Comparison of ENCODE assay signal across 1 cellular context in the genomic region with DNA sequence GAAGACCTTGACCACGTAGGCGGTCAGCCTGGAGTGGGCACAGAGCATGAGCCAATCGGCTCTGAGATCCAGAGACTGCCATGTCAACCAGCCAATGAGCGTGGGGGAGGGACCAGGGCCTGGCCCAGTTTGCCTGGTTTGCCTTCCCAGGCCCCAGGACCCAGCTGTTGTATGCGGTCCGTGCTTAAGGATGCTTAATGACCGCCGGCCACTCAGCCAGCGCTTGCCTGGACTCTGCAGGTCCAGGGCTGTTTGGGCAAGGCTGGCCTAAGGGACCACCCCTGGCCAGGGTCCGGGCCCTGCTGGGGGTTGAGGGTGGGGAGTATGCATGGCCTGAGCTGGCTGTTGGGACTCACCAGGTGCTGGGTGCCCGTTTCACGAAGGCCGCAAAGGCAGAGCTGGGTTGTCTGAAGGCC.
A peak's percentile ranks its signal among the peaks of the same experiment; 100 is the strongest.
TF ChIP-seq lines count a peak whose summit lies in the region.

No MANE protein-coding gene starts in this region.

TF ChIP-seq in HepG2, 621 proteins besides CTCF, POLR2A, EP300 and RAD21 (continued from another document and continues in another):
- TF ChIP-seq ZBTB25 (CRISPR knock-in tag; IDR thresholded peaks at IDR 0.05) (no peak), ZFYVE20 (CRISPR knock-in tag; IDR thresholded peaks at IDR 0.05; ENCODE audit: borderline replicate concordance, low read depth) (no peak), HOXA5 (CRISPR knock-in tag; IDR thresholded peaks at IDR 0.05) (no peak), ZNF552 (CRISPR knock-in tag; IDR thresholded peaks at IDR 0.05; ENCODE audit: borderline replicate concordance) (no peak), ZNF234 (CRISPR knock-in tag; conservative IDR thresholded peaks at IDR 0.05) (no peak), TBX2 (CRISPR knock-in tag; IDR thresholded peaks at IDR 0.05; ENCODE audit: borderline replicate concordance) (peak; percentile 21; the same call in 1 of the 2 replicates), ZNF383 (CRISPR knock-in tag; IDR thresholded peaks at IDR 0.05; ENCODE audit: borderline replicate concordance) (no peak), EEA1 (CRISPR knock-in tag; IDR thresholded peaks at IDR 0.05; ENCODE audit: borderline replicate concordance) (no peak), ZBTB7B (CRISPR knock-in tag; IDR thresholded peaks at IDR 0.05) (no peak), SMAD9 (CRISPR knock-in tag; IDR thresholded peaks at IDR 0.05) (no peak), SUZ12 (IDR thresholded peaks at IDR 0.05; ENCODE audit: low read depth, low read length) (no peak), NFKB2 (CRISPR knock-in tag; IDR thresholded peaks at IDR 0.05; ENCODE audit: borderline replicate concordance) (peak; percentile 5; the same call in 1 of the 2 replicates), THAP9 (CRISPR knock-in tag; IDR thresholded peaks at IDR 0.05; ENCODE audit: borderline replicate concordance) (no peak), PAF1 (CRISPR knock-in tag; IDR thresholded peaks at IDR 0.05) (peak; percentile 59; the same call in 1 of the 2 replicates), ETV6 (CRISPR knock-in tag; conservative IDR thresholded peaks at IDR 0.05) (no peak), RBM22 (optimal IDR thresholded peaks at IDR 0.05; ENCODE audit: low read length) (peak; percentile 94), CHCHD3 (CRISPR knock-in tag; IDR thresholded peaks at IDR 0.05) (no peak), NFRKB (IDR thresholded peaks at IDR 0.05) (no peak), ZNF709 (CRISPR knock-in tag; IDR thresholded peaks at IDR 0.05) (no peak), DR1 (CRISPR knock-in tag; IDR thresholded peaks at IDR 0.05) (no peak), GZF1 (CRISPR knock-in tag; IDR thresholded peaks at IDR 0.05) (no peak), NCOA2 (CRISPR knock-in tag; IDR thresholded peaks at IDR 0.05) (no peak), SP140L (CRISPR knock-in tag; IDR thresholded peaks at IDR 0.05; ENCODE audit: borderline replicate concordance) (no peak), SNAPC4 (CRISPR knock-in tag; IDR thresholded peaks at IDR 0.05) (no peak), ZNF280B (CRISPR knock-in tag; IDR thresholded peaks at IDR 0.05; ENCODE audit: borderline replicate concordance) (no peak), ZFX (CRISPR knock-in tag; IDR thresholded peaks at IDR 0.05; ENCODE audit: low read depth) (no peak), NFYC (CRISPR knock-in tag; IDR thresholded peaks at IDR 0.05) (peak; percentile 69), SP2 (CRISPR knock-in tag; IDR thresholded peaks at IDR 0.05) (peak; percentile 23), ZNF326 (CRISPR knock-in tag; IDR thresholded peaks at IDR 0.05; ENCODE audit: borderline replicate concordance) (no peak), BRCA1 (CRISPR knock-in tag; IDR thresholded peaks at IDR 0.05) (no peak)
- TF ChIP-seq, protein P1, sequence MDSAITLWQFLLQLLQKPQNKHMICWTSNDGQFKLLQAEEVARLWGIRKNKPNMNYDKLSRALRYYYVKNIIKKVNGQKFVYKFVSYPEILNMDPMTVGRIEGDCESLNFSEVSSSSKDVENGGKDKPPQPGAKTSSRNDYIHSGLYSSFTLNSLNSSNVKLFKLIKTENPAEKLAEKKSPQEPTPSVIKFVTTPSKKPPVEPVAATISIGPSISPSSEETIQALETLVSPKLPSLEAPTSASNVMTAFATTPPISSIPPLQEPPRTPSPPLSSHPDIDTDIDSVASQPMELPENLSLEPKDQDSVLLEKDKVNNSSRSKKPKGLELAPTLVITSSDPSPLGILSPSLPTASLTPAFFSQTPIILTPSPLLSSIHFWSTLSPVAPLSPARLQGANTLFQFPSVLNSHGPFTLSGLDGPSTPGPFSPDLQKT (CRISPR knock-in tag; IDR thresholded peaks at IDR 0.05; ENCODE audit: borderline replicate concordance): no peak
- TF ChIP-seq, protein P2, sequence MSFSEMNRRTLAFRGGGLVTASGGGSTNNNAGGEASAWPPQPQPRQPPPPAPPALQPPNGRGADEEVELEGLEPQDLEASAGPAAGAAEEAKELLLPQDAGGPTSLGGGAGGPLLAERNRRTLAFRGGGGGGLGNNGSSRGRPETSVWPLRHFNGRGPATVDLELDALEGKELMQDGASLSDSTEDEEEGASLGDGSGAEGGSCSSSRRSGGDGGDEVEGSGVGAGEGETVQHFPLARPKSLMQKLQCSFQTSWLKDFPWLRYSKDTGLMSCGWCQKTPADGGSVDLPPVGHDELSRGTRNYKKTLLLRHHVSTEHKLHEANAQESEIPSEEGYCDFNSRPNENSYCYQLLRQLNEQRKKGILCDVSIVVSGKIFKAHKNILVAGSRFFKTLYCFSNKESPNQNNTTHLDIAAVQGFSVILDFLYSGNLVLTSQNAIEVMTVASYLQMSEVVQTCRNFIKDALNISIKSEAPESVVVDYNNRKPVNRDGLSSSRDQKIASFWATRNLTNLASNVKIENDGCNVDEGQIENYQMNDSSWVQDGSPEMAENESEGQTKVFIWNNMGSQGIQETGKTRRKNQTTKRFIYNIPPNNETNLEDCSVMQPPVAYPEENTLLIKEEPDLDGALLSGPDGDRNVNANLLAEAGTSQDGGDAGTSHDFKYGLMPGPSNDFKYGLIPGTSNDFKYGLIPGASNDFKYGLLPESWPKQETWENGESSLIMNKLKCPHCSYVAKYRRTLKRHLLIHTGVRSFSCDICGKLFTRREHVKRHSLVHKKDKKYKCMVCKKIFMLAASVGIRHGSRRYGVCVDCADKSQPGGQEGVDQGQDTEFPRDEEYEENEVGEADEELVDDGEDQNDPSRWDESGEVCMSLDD (CRISPR knock-in tag; IDR thresholded peaks at IDR 0.05; ENCODE audit: borderline replicate concordance): no peak
- TF ChIP-seq, protein P3, sequence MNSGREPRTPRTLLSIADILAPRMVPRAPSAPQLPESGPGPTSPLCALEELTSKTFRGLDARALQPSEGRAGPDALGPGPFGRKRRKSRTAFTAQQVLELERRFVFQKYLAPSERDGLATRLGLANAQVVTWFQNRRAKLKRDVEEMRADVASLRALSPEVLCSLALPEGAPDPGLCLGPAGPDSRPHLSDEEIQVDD (CRISPR knock-in tag; IDR thresholded peaks at IDR 0.05; ENCODE audit: borderline replicate concordance): no peak
- TF ChIP-seq, protein P4, sequence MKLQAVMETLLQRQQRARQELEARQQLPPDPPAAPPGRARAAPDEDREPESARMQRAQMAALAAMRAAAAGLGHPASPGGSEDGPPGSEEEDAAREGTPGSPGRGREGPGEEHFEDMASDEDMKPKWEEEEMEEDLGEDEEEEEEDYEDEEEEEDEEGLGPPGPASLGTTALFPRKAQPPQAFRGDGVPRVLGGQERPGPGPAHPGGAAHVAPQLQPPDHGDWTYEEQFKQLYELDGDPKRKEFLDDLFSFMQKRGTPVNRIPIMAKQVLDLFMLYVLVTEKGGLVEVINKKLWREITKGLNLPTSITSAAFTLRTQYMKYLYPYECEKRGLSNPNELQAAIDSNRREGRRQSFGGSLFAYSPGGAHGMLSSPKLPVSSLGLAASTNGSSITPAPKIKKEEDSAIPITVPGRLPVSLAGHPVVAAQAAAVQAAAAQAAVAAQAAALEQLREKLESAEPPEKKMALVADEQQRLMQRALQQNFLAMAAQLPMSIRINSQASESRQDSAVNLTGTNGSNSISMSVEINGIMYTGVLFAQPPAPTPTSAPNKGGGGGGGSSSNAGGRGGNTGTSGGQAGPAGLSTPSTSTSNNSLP (IDR thresholded peaks at IDR 0.05; ENCODE audit: low read depth, low read length): no peak
- TF ChIP-seq, protein P5, sequence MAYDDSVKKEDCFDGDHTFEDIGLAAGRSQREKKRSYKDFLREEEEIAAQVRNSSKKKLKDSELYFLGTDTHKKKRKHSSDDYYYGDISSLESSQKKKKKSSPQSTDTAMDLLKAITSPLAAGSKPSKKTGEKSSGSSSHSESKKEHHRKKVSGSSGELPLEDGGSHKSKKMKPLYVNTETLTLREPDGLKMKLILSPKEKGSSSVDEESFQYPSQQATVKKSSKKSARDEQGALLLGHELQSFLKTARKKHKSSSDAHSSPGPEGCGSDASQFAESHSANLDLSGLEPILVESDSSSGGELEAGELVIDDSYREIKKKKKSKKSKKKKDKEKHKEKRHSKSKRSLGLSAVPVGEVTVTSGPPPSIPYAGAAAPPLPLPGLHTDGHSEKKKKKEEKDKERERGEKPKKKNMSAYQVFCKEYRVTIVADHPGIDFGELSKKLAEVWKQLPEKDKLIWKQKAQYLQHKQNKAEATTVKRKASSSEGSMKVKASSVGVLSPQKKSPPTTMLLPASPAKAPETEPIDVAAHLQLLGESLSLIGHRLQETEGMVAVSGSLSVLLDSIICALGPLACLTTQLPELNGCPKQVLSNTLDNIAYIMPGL (CRISPR knock-in tag; IDR thresholded peaks at IDR 0.05; ENCODE audit: borderline replicate concordance in 1 of 2, low read depth in 1 of 2): no peak
